ENCODE assay signal across 14 cellular contexts in genomic region chrX:154473683-154474082, GRCh38.
A peak's percentile ranks its signal among the peaks of the same experiment; 100 is the strongest.
DNase-seq lines count a peak whose midpoint lies in the region; ATAC-seq and TF ChIP-seq lines count a peak whose summit lies in the region.
"Had no signal": no experiment of that assay in that cellular context is flagged by ENCODE, and none has a peak within 500 bp of the region (broad histone marks: within the 10 kb centered on the region; RNA-seq: fewer than 3 reads in every experiment).

No MANE protein-coding gene starts in this region.

- peaks cover 21% of the 10 kb centered on the region for H3K4me1 Mint-ChIP-seq in activated naive CD4-positive, alpha-beta T cell treated with anti-CD3 and anti-CD28 coated beads, Interleukin-2, amount 50 U/mL, for 24 hours
- H3K4me1 Mint-ChIP-seq in activated naive CD4-positive, alpha-beta T cell treated with anti-CD3 and anti-CD28 coated beads, Interleukin-2, amount 10 ng/mL, durations not matched to agents 7 days and 5 days, result peaks cover 28% of the 10 kb centered on the region
- H3K4me1 Mint-ChIP-seq in stimulated activated memory B cell treated with anti-CD40 and anti-IgM and Interleukin-4, amounts not matched to agents 10 μg/mL and 1 μg/mL and 100 μg/mL, for 72 hours, result no peaks in the 10 kb centered on the region
- H3K4me1 Mint-ChIP-seq: GM23338 had no signal

- CTCF ChIA-PET in activated naive CD4-positive, alpha-beta T cell treated with anti-CD3 and anti-CD28 coated beads, Interleukin-2, amount 10 ng/mL, durations not matched to agents 7 days and 5 days (lab: Charles Lee), result no interaction called here

- H3K27ac ChIP-seq in WERI-Rb-1, result no peak overlapping the region

- no peak overlapping the region for H3K4me3 Mint-ChIP-seq in activated naive CD4-positive, alpha-beta T cell treated with anti-CD3 and anti-CD28 coated beads, Interleukin-2, amount 50 U/mL, for 24 hours
- no peak overlapping the region for H3K4me3 Mint-ChIP-seq in activated naive CD4-positive, alpha-beta T cell treated with anti-CD3 and anti-CD28 coated beads, Interleukin-2, amount 10 ng/mL, durations not matched to agents 7 days and 5 days
- H3K4me3 Mint-ChIP-seq in stimulated activated memory B cell treated with anti-CD40 and anti-IgM and Interleukin-4, amounts not matched to agents 10 μg/mL and 1 μg/mL and 100 μg/mL, for 72 hours, result no peak overlapping the region
- H3K4me3 Mint-ChIP-seq: CD14-positive monocyte; CD8-positive, alpha-beta memory T cell; GM23338 had no signal

- no peaks in the 10 kb centered on the region for H3K9me3 Mint-ChIP-seq in activated naive CD4-positive, alpha-beta T cell treated with anti-CD3 and anti-CD28 coated beads, Interleukin-2, amount 50 U/mL, for 24 hours
- no peaks in the 10 kb centered on the region for H3K9me3 Mint-ChIP-seq in activated naive CD4-positive, alpha-beta T cell treated with anti-CD3 and anti-CD28 coated beads, Interleukin-2, amount 10 ng/mL, durations not matched to agents 7 days and 5 days
- no peaks in the 10 kb centered on the region for H3K9me3 Mint-ChIP-seq in stimulated activated memory B cell treated with anti-CD40 and anti-IgM and Interleukin-4, amounts not matched to agents 10 μg/mL and 1 μg/mL and 100 μg/mL, for 72 hours
- H3K9me3 Mint-ChIP-seq: CD8-positive, alpha-beta memory T cell; GM23338 had no signal

- H3K27me3 ChIP-seq in WERI-Rb-1 (ENCODE audit: insufficient read depth, low read depth, severe bottlenecking), result peaks cover 17% of the 10 kb centered on the region

- no peak for TF ChIP-seq CTCF in WERI-Rb-1 (IDR thresholded peaks at IDR 0.05; ENCODE audit: low read depth, low read length)

- H3K36me3 Mint-ChIP-seq in activated naive CD4-positive, alpha-beta T cell treated with anti-CD3 and anti-CD28 coated beads, Interleukin-2, amount 50 U/mL, for 24 hours, result no peaks in the 10 kb centered on the region
- H3K36me3 Mint-ChIP-seq in activated naive CD4-positive, alpha-beta T cell treated with anti-CD3 and anti-CD28 coated beads, Interleukin-2, amount 10 ng/mL, durations not matched to agents 7 days and 5 days, result peaks cover 6% of the 10 kb centered on the region
- H3K36me3 Mint-ChIP-seq in stimulated activated memory B cell treated with anti-CD40 and anti-IgM and Interleukin-4, amounts not matched to agents 10 μg/mL and 1 μg/mL and 100 μg/mL, for 72 hours, result peaks cover 39% of the 10 kb centered on the region
- H3K36me3 Mint-ChIP-seq: CD14-positive monocyte had no signal

- peaks cover 45% of the 10 kb centered on the region for H3K36me3 ChIP-seq in WERI-Rb-1

- no peaks in the 10 kb centered on the region for H3K27me3 Mint-ChIP-seq in activated naive CD4-positive, alpha-beta T cell treated with anti-CD3 and anti-CD28 coated beads, Interleukin-2, amount 50 U/mL, for 24 hours
- no peaks in the 10 kb centered on the region for H3K27me3 Mint-ChIP-seq in activated naive CD4-positive, alpha-beta T cell treated with anti-CD3 and anti-CD28 coated beads, Interleukin-2, amount 10 ng/mL, durations not matched to agents 7 days and 5 days
- no peaks in the 10 kb centered on the region for H3K27me3 Mint-ChIP-seq in stimulated activated memory B cell treated with anti-CD40 and anti-IgM and Interleukin-4, amounts not matched to agents 10 μg/mL and 1 μg/mL and 100 μg/mL, for 72 hours

- DNase-seq in activated naive CD4-positive, alpha-beta T cell treated with anti-CD3 and anti-CD28 coated beads, Interleukin-2, amount 10 ng/mL, durations not matched to agents 7 days and 5 days, result no peak
- DNase-seq in WERI-Rb-1, result peak; percentile 7
- DNase-seq in left kidney (ENCODE audit: low read depth, low spot score), result peak; percentile 27
- DNase-seq in stimulated activated CD4-positive, alpha-beta T cell treated with anti-CD3 and anti-CD28 coated beads, Interleukin-4, amount 100 ng/mL, for 24 hours, result no peak
- DNase-seq in NOMO-1 (lab: John Stamatoyannopoulos, UW; ENCODE audit: unreplicated experiment in 2 of 2), result no peak
- DNase-seq: Caco-2; CD8-positive, alpha-beta memory T cell; DND-41; GDM1; H7 had no signal

- no peaks in the 10 kb centered on the region for H3K9me3 ChIP-seq in WERI-Rb-1 (ENCODE audit: severe bottlenecking)
- H3K9me3 ChIP-seq: Caco-2 had no signal

- peak overlapping the region; percentile 72 for H3K27ac Mint-ChIP-seq in activated naive CD4-positive, alpha-beta T cell treated with anti-CD3 and anti-CD28 coated beads, Interleukin-2, amount 50 U/mL, for 24 hours
- no peak overlapping the region for H3K27ac Mint-ChIP-seq in activated naive CD4-positive, alpha-beta T cell treated with anti-CD3 and anti-CD28 coated beads, Interleukin-2, amount 10 ng/mL, durations not matched to agents 7 days and 5 days
- peak overlapping the region; percentile 31 for H3K27ac Mint-ChIP-seq in stimulated activated memory B cell treated with anti-CD40 and anti-IgM and Interleukin-4, amounts not matched to agents 10 μg/mL and 1 μg/mL and 100 μg/mL, for 72 hours
- H3K27ac Mint-ChIP-seq: CD14-positive monocyte, GM23338 had no signal

- ATAC-seq in stimulated activated memory B cell treated with anti-CD40 and anti-IgM and Interleukin-4, amounts not matched to agents 10 μg/mL and 1 μg/mL and 100 μg/mL, for 72 hours, result no peak

- H3K4me3 ChIP-seq in WERI-Rb-1 (ENCODE audit: low read depth, low read length), result no peak overlapping the region
- H3K4me3 ChIP-seq: GM23338 had no signal

Comparison
In these comparisons a context has a peak if more than half of its experiments do, and no peak if none do; other contexts are left out.
1. DNase-seq: peak in WERI-Rb-1 (single experiment) and left kidney (single experiment); none in activated naive CD4-positive, alpha-beta T cell treated with anti-CD3 and anti-CD28 coated beads, Interleukin-2, amount 10 ng/mL, durations not matched to agents 7 days and 5 days (single experiment), stimulated activated CD4-positive, alpha-beta T cell treated with anti-CD3 and anti-CD28 coated beads, Interleukin-4, amount 100 ng/mL, for 24 hours (single experiment) and NOMO-1 (0 of 2).